Comparison of ENCODE assay signal across 1 cellular context in the genomic region with DNA sequence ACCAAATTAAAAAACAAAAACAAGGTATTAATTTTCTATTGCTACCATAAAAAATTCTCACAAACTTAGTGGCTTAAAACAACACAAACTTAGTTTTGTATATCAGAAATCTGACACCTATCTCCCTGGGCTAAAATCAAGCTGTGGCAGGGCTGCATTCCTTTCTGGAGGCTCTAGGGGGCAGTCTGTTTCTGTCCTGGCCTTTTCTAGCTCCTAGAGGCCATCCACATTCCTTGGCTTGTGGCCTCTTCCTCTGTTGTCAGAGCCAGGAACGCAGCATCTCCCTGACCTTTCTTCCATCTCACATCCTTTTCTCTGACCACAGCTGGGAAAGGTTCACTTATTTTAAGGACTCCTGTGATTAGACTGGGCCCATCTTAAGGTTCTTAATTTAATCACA.
TF ChIP-seq lines count a peak whose summit lies in the region.

No MANE protein-coding gene starts in this region.

TF ChIP-seq in K562, 482 proteins besides CTCF, POLR2A, EP300 and RAD21 (continued from another document):
- TF ChIP-seq RBM15 (IDR thresholded peaks at IDR 0.05; ENCODE audit: insufficient read depth, low read length) (no peak), ARID3A (IDR thresholded peaks at IDR 0.05; ENCODE audit: borderline replicate concordance, low read depth, low read length) (no peak), BACH1 (tag; IDR thresholded peaks at IDR 0.05) (no peak), CHD4 (IDR thresholded peaks at IDR 0.05; ENCODE audit: insufficient read depth, insufficient replicate concordance, low read depth, low read length, poor library complexity, severe bottlenecking) (no peak), ZNF717 (CRISPR knock-in tag; IDR thresholded peaks at IDR 0.05) (no peak), ETV1 (tag; conservative IDR thresholded peaks at IDR 0.05; ENCODE audit: low read depth) (no peak), DPF2 (IDR thresholded peaks at IDR 0.05) (no peak)
- TF ChIP-seq, protein P1, sequence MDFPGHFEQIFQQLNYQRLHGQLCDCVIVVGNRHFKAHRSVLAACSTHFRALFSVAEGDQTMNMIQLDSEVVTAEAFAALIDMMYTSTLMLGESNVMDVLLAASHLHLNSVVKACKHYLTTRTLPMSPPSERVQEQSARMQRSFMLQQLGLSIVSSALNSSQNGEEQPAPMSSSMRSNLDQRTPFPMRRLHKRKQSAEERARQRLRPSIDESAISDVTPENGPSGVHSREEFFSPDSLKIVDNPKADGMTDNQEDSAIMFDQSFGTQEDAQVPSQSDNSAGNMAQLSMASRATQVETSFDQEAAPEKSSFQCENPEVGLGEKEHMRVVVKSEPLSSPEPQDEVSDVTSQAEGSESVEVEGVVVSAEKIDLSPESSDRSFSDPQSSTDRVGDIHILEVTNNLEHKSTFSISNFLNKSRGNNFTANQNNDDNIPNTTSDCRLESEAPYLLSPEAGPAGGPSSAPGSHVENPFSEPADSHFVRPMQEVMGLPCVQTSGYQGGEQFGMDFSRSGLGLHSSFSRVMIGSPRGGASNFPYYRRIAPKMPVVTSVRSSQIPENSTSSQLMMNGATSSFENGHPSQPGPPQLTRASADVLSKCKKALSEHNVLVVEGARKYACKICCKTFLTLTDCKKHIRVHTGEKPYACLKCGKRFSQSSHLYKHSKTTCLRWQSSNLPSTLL (IDR thresholded peaks at IDR 0.05): no peak
- TF ChIP-seq, protein P2, sequence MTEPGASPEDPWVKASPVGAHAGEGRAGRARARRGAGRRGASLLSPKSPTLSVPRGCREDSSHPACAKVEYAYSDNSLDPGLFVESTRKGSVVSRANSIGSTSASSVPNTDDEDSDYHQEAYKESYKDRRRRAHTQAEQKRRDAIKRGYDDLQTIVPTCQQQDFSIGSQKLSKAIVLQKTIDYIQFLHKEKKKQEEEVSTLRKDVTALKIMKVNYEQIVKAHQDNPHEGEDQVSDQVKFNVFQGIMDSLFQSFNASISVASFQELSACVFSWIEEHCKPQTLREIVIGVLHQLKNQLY (CRISPR knock-in tag; conservative IDR thresholded peaks at IDR 0.05): no peak
